Comparison of ENCODE assay signal across 1 cellular context in the genomic region with DNA sequence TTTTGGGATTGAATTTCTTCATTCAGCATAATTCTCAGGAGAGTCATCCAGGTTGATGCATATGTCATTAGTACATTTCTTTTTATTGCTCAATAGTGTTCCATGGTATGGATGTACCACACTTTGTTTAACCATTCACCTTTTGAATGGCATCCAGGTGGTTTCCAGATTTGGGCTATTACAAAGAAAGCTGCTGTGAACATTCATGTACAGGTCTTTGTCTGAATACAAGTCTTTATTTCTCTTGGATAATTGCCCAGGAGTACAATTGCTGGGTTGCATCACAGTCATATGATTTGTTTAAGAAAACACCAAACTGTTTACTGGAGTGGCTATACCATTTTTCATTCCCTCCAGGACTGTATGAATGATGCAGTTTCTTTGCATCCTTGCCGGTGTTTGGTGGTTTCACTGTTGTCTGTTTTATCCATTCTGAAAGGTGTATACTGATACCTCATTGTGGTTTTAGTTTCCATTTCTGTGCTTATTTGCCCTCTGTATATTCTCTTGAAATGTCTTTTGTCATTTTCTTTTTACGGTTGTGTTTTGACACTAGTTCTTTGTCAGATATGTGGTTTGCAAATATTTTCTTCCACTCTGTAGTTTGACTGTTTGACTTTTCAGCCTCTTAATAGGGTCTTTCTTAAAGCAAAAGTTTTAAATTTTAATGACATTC.
A peak's percentile ranks its signal among the peaks of the same experiment; 100 is the strongest.
TF ChIP-seq lines count a peak whose summit lies in the region.

No MANE protein-coding gene starts in this region.

TF ChIP-seq in SK-N-SH, 30 proteins besides CTCF, POLR2A, EP300 and RAD21 (continued from another document):
- TF ChIP-seq, protein P1, sequence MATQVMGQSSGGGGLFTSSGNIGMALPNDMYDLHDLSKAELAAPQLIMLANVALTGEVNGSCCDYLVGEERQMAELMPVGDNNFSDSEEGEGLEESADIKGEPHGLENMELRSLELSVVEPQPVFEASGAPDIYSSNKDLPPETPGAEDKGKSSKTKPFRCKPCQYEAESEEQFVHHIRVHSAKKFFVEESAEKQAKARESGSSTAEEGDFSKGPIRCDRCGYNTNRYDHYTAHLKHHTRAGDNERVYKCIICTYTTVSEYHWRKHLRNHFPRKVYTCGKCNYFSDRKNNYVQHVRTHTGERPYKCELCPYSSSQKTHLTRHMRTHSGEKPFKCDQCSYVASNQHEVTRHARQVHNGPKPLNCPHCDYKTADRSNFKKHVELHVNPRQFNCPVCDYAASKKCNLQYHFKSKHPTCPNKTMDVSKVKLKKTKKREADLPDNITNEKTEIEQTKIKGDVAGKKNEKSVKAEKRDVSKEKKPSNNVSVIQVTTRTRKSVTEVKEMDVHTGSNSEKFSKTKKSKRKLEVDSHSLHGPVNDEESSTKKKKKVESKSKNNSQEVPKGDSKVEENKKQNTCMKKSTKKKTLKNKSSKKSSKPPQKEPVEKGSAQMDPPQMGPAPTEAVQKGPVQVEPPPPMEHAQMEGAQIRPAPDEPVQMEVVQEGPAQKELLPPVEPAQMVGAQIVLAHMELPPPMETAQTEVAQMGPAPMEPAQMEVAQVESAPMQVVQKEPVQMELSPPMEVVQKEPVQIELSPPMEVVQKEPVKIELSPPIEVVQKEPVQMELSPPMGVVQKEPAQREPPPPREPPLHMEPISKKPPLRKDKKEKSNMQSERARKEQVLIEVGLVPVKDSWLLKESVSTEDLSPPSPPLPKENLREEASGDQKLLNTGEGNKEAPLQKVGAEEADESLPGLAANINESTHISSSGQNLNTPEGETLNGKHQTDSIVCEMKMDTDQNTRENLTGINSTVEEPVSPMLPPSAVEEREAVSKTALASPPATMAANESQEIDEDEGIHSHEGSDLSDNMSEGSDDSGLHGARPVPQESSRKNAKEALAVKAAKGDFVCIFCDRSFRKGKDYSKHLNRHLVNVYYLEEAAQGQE (IDR thresholded peaks at IDR 0.05; ENCODE audit: low read depth, low read length): no peak
- peak; percentile 20; the same call in 1 of the 2 replicates for TF ChIP-seq NFIC (IDR thresholded peaks at IDR 0.05; ENCODE audit: borderline replicate concordance)
